In genomic region chr7:66628361-66629221, GRCh38 we compare ENCODE assay signal across 8 cellular contexts. TPM values are rescaled to one million over a fixed set of nuclear protein-coding genes. Genes with fewer than 3 reads are reported as not detected.
DNase-seq lines count a peak whose midpoint lies in the region; ATAC-seq and TF ChIP-seq lines count a peak whose summit lies in the region.

TSS of gene KCTD7 (plus strand) at chr7:66628881. CDS start at chr7:66629065, 184 bp downstream.

- ATAC-seq in CD4-positive, alpha-beta T cell (ENCODE audit: poor library complexity): peak; percentile 90
- ATAC-seq in GM19455 (IDR thresholded peaks at IDR 0.05; ENCODE audit: unreplicated experiment): peak; percentile 88

- intact Hi-C loops in CD4-positive, alpha-beta T cell (cut with DNase I, micrococcal nuclease): loop anchor here (1.0 to 10.0 kb wide), 4 partner anchors 26 to 289 kb away; no protein-coding TSS in a partner anchor
- intact Hi-C loops in activated CD4-positive, alpha-beta memory T cell treated with anti-CD3 and anti-CD28 coated beads for 36 hours (cut with micrococcal nuclease): loop anchor here (1.0 to 10.0 kb wide), 6 partner anchors 26 to 366 kb away; partner anchors contain the start of genes RABGEF1, SBDS and TYW1
- intact Hi-C loops in dorsolateral prefrontal cortex (cut with DNase I): loop anchor here (2.0 to 5.0 kb wide), 3 partner anchors 36 to 68 kb away; no protein-coding TSS in a partner anchor
- intact Hi-C loops in lower leg skin (cut with DNase I; ENCODE audit: low total_unique reads): no loop called here

- H3K27ac ChIP-seq in CD4-positive, alpha-beta T cell (ENCODE audit: low read depth, low read length): peak within 1 kb of the TSS; percentile 88
- peak within 1 kb of the TSS; percentile 81 to 100 (median 97) for H3K27ac ChIP-seq in dorsolateral prefrontal cortex

- POLR2A ChIA-PET in CD4-positive, alpha-beta T cell (lab: Charles Lee): interaction anchor here (0.5 to 2.2 kb wide), 15 partner anchors 9 to 367 kb away, joined by 3 to 35 read pairs (median 5); partner anchors contain the start of genes RABGEF1, SBDS and TMEM248
- POLR2A ChIA-PET in activated CD4-positive, alpha-beta memory T cell treated with anti-CD3 and anti-CD28 coated beads for 36 hours (lab: Charles Lee): interaction anchor here (0.7 to 2.3 kb wide), 4 partner anchors 25 to 130 kb away, joined by 3 to 11 read pairs (median 4); no protein-coding TSS in a partner anchor

- peaks cover 22% of the 10 kb centered on the region for H3K36me3 Mint-ChIP-seq in CD4-positive, alpha-beta T cell (ENCODE audit: low read depth)
- H3K36me3 Mint-ChIP-seq in activated CD4-positive, alpha-beta memory T cell treated with anti-CD3 and anti-CD28 coated beads for 36 hours: peaks cover 5% of the 10 kb centered on the region

- peak within 1 kb of the TSS; percentile 92 for H3K4me3 Mint-ChIP-seq in CD4-positive, alpha-beta T cell
- H3K4me3 Mint-ChIP-seq in activated CD4-positive, alpha-beta memory T cell treated with anti-CD3 and anti-CD28 coated beads for 36 hours: peak within 1 kb of the TSS; percentile 86

- peak within 1 kb of the TSS; percentile 91 for H3K27ac Mint-ChIP-seq in CD4-positive, alpha-beta T cell
- peak within 1 kb of the TSS; percentile 89 for H3K27ac Mint-ChIP-seq in activated CD4-positive, alpha-beta memory T cell treated with anti-CD3 and anti-CD28 coated beads for 36 hours

- H3K9me3 ChIP-seq in CD4-positive, alpha-beta T cell (ENCODE audit: control insufficient read depth, low read length): no peaks in the 10 kb centered on the region

- peaks cover 50% of the 10 kb centered on the region for H3K4me1 Mint-ChIP-seq in CD4-positive, alpha-beta T cell (ENCODE audit: low read depth)
- peaks cover 42% of the 10 kb centered on the region for H3K4me1 Mint-ChIP-seq in activated CD4-positive, alpha-beta memory T cell treated with anti-CD3 and anti-CD28 coated beads for 36 hours (ENCODE audit: low read depth)

- TF ChIP-seq CTCF in CD4-positive, alpha-beta T cell (IDR thresholded peaks at IDR 0.05): no peak
- TF ChIP-seq CTCF in dorsolateral prefrontal cortex (IDR thresholded peaks at IDR 0.05 in 54 of 56, conservative IDR thresholded peaks at IDR 0.05 in 2 of 56; ENCODE audit: low read depth in 1 of 56, partially characterized antibody in 56 of 56) (peak in 16 of 56 donors; percentile 5 to 38 (median 16)), lower leg skin (IDR thresholded peaks at IDR 0.05) (no peak)

- H3K27me3 ChIP-seq in CD4-positive, alpha-beta T cell (ENCODE audit: control insufficient read depth, insufficient read depth, low read length): no peaks in the 10 kb centered on the region
- H3K27me3 ChIP-seq in dorsolateral prefrontal cortex: no peaks in the 10 kb centered on the region

- peak; percentile 84 to 95 (median 92) for DNase-seq in CD4-positive, alpha-beta T cell
- DNase-seq in HK-2 (ENCODE audit: unreplicated experiment) (peak; percentile 100), NCI-H82 treated with DMSO at 0.1 percent for 48 hours (lab: John Stamatoyannopoulos, UW; ENCODE audit: unreplicated experiment) (peak; percentile 81), dorsolateral prefrontal cortex (peak; percentile 94 to 99 (median 98)), lower leg skin (ENCODE audit: low spot score in 2 of 2) (peak; percentile 97 to 99)
- DNase-seq in activated CD4-positive, alpha-beta memory T cell treated with anti-CD3 and anti-CD28 coated beads for 36 hours: peak; percentile 98
- peak; percentile 93 for DNase-seq in stimulated activated CD4-positive, alpha-beta T cell treated with anti-CD3 and anti-CD28 coated beads, Interleukin-4, amount 100 ng/mL, for 4 hours

- 1% methylated on average over 28 to 34 of the region's 93 CpGs for WGBS in lower leg skin, 2 donors

- H3K27me3 Mint-ChIP-seq in CD4-positive, alpha-beta T cell: no peaks in the 10 kb centered on the region
- no peaks in the 10 kb centered on the region for H3K27me3 Mint-ChIP-seq in activated CD4-positive, alpha-beta memory T cell treated with anti-CD3 and anti-CD28 coated beads for 36 hours

- H3K4me3 ChIP-seq in dorsolateral prefrontal cortex (peak within 1 kb of the TSS; percentile 65 to 97 (median 84)), lower leg skin (ENCODE audit: low read depth, poor library complexity, severe bottlenecking) (peak within 1 kb of the TSS; percentile 56)

- TF ChIP-seq POLR2A in lower leg skin (IDR thresholded peaks at IDR 0.05): peak in 1 of 2 donors; percentile 91

- CTCF ChIA-PET in CD4-positive, alpha-beta T cell (lab: Charles Lee): interaction anchor here (1.0 kb wide), 1 partner anchor 36 kb away, joined by 3 read pairs; no protein-coding TSS in a partner anchor
- CTCF ChIA-PET in activated CD4-positive, alpha-beta memory T cell treated with anti-CD3 and anti-CD28 coated beads for 36 hours (lab: Charles Lee): no interaction called here

- H3K9me3 Mint-ChIP-seq in CD4-positive, alpha-beta T cell: no peaks in the 10 kb centered on the region
- H3K9me3 Mint-ChIP-seq in activated CD4-positive, alpha-beta memory T cell treated with anti-CD3 and anti-CD28 coated beads for 36 hours: no peaks in the 10 kb centered on the region

RNA-seq across cellular contexts. Expression of gene KCTD7, which starts in this region (rescaled TPM):
- 10 to 100 TPM; 15.2 TPM for total RNA-seq in CD4-positive, alpha-beta T cell
- 1 to 10 TPM; 7.4 to 8.2 TPM for total RNA-seq in activated CD4-positive, alpha-beta memory T cell treated with anti-CD3 and anti-CD28 coated beads for 36 hours
- total RNA-seq in dorsolateral prefrontal cortex: 10 to 100 TPM; 24.3 to 52.8 (median 34.0) TPM
- 1 to 10 TPM; 5.1 to 8.2 (median 6.1) TPM for total RNA-seq in lower leg skin

Comparison
In these comparisons a context has a peak if more than half of its experiments do, and no peak if none do; other contexts are left out.
1. Peak in every context shown above with its lines: DNase-seq, ATAC-seq, H3K4me3 ChIP-seq and H3K27ac ChIP-seq.